26 cellular contexts compared by ENCODE assay signal in the genomic region with DNA sequence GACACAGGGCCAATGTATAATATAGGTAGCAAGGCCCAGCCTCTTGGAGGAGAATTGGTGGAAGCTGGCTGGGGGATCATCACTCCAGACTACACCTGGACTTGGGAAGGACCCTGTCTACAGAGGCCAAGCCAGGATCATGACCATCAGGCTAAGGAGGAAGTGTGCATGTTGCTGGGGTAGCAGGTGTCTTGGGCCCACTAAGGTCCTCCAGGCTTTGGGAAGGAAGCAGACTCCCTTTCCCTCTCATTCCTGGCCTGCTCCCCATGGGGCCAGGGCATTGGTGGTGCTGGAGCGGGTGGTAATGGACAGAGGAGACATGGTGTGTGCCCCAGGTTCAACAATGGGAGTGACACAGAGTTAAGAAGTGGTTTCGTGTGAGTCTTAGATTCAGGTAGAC. TPM values are rescaled to one million over a fixed set of nuclear protein-coding genes. Genes with fewer than 3 reads are reported as not detected.
"Had no signal": no experiment of that assay in that cellular context is flagged by ENCODE, and none has a peak within 500 bp of the region (broad histone marks: within the 10 kb centered on the region; RNA-seq: fewer than 3 reads in every experiment).

No MANE protein-coding gene starts in this region.

- H3K4me1 Mint-ChIP-seq: immature natural killer cell; stimulated activated naive B cell treated with anti-CD40 and anti-IgM and Interleukin-4, amounts not matched to agents 10 μg/mL and 1 μg/mL and 100 μg/mL, for 72 hours had no signal

- ATAC-seq: left colon; left lung; mucosa of descending colon; naive thymus-derived CD4-positive, alpha-beta T cell; natural killer cell treated with Interleukin-12 subunit alpha and Interleukin-12 subunit beta and Interleukin-15 and Interleukin-18, amount 100 ng/mL, for 72 hours; right cardiac atrium; sciatic nerve; stimulated activated naive B cell treated with anti-CD40 and anti-IgM and Interleukin-4, amounts not matched to agents 10 μg/mL and 1 μg/mL and 100 μg/mL, for 72 hours; stimulated activated naive CD8-positive, alpha-beta T cell treated with anti-CD3 and anti-CD28 coated beads, Interleukin-15, Interleukin-2, amounts not matched to agents 100 U/mL and 50 U/mL, for 24 hours; upper lobe of right lung had no signal

- H3K27me3 ChIP-seq: left lung, ovary, testis, tibial artery, upper lobe of right lung had no signal

- H3K27ac ChIP-seq: left lung, skin epidermis, tibial artery, upper lobe of right lung had no signal

- H3K9me3 ChIP-seq: left lung, mucosa of descending colon, ovary, stomach, testis, tibial artery, upper lobe of right lung had no signal

- H3K4me3 Mint-ChIP-seq: immature natural killer cell; naive thymus-derived CD4-positive, alpha-beta T cell; natural killer cell treated with Interleukin-12 subunit alpha and Interleukin-12 subunit beta and Interleukin-15 and Interleukin-18, amount 100 ng/mL, for 72 hours; stimulated activated naive B cell treated with anti-CD40 and anti-IgM and Interleukin-4, amounts not matched to agents 10 μg/mL and 1 μg/mL and 100 μg/mL, for 72 hours had no signal

- H3K27ac Mint-ChIP-seq: immature natural killer cell; naive thymus-derived CD4-positive, alpha-beta T cell; natural killer cell treated with Interleukin-12 subunit alpha and Interleukin-12 subunit beta and Interleukin-15 and Interleukin-18, amount 100 ng/mL, for 72 hours; stimulated activated naive B cell treated with anti-CD40 and anti-IgM and Interleukin-4, amounts not matched to agents 10 μg/mL and 1 μg/mL and 100 μg/mL, for 72 hours had no signal

- H3K36me3 Mint-ChIP-seq: immature natural killer cell; natural killer cell treated with Interleukin-12 subunit alpha and Interleukin-12 subunit beta and Interleukin-15 and Interleukin-18, amount 100 ng/mL, for 72 hours; stimulated activated naive B cell treated with anti-CD40 and anti-IgM and Interleukin-4, amounts not matched to agents 10 μg/mL and 1 μg/mL and 100 μg/mL, for 72 hours had no signal

- DNase-seq: hypothalamus; immature natural killer cell; kidney; left colon; left lung; mesendoderm; midbrain; mucosa of descending colon; naive thymus-derived CD4-positive, alpha-beta T cell; nucleus accumbens; ovary; right cardiac atrium; stimulated activated CD4-positive, alpha-beta T cell treated with anti-CD3 and anti-CD28 coated beads, Interleukin-12 subunit alpha, Interleukin-12 subunit beta, amount 100 ng/mL, for 4 hours; stimulated activated CD4-positive, alpha-beta T cell treated with anti-CD3 and anti-CD28 coated beads, Interleukin-15, amount 100 ng/mL, for 24 hours; stimulated activated CD4-positive, alpha-beta T cell treated with anti-CD3 and anti-CD28 coated beads, Interleukin-4, amount 100 ng/mL, for 1 hour; stimulated activated naive B cell treated with anti-CD40 and anti-IgM and Interleukin-4, amounts not matched to agents 10 μg/mL and 1 μg/mL and 100 μg/mL, for 72 hours; stimulated activated naive CD8-positive, alpha-beta T cell treated with anti-CD3 and anti-CD28 coated beads, Interleukin-15, Interleukin-2, amounts not matched to agents 100 U/mL and 50 U/mL, for 24 hours; testis; tibial artery; trophoblast cell; upper lobe of right lung had no signal

- H3K4me3 ChIP-seq: left lung, lung, mucosa of descending colon, ovary, skin epidermis, stomach, testis, tibial artery, upper lobe of right lung had no signal

- H3K36me3 ChIP-seq: left lung, ovary, stomach, tibial artery, upper lobe of right lung had no signal

- H3K9me3 Mint-ChIP-seq: immature natural killer cell; naive thymus-derived CD4-positive, alpha-beta T cell; natural killer cell treated with Interleukin-12 subunit alpha and Interleukin-12 subunit beta and Interleukin-15 and Interleukin-18, amount 100 ng/mL, for 72 hours; stimulated activated naive B cell treated with anti-CD40 and anti-IgM and Interleukin-4, amounts not matched to agents 10 μg/mL and 1 μg/mL and 100 μg/mL, for 72 hours had no signal

RNA-seq across cellular contexts. Expression of a gene that starts 16.0 kb away (rescaled TPM):
- total RNA-seq: natural killer cell treated with Interleukin-12 subunit alpha and Interleukin-12 subunit beta and Interleukin-15 and Interleukin-18, amount 100 ng/mL, for 72 hours had no signal
